1 cellular context compared by ENCODE assay signal in genomic region chr5:84378961-84379360, GRCh38.
TF ChIP-seq lines count a peak whose summit lies in the region.

No MANE protein-coding gene starts in this region.

TF ChIP-seq in IMR-90, 13 proteins besides CTCF, POLR2A, EP300 and RAD21 (continued from another document):
- TF ChIP-seq, protein P1, sequence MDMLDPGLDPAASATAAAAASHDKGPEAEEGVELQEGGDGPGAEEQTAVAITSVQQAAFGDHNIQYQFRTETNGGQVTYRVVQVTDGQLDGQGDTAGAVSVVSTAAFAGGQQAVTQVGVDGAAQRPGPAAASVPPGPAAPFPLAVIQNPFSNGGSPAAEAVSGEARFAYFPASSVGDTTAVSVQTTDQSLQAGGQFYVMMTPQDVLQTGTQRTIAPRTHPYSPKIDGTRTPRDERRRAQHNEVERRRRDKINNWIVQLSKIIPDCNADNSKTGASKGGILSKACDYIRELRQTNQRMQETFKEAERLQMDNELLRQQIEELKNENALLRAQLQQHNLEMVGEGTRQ (IDR thresholded peaks at IDR 0.05; ENCODE audit: low read depth, low read length): no peak
- TF ChIP-seq BHLHE40 (IDR thresholded peaks at IDR 0.05; ENCODE audit: low read depth, low read length): no peak
- no peak for TF ChIP-seq CHD1 (IDR thresholded peaks at IDR 0.05; ENCODE audit: low read depth, low read length)
- TF ChIP-seq MAZ (IDR thresholded peaks at IDR 0.05; ENCODE audit: borderline replicate concordance, low read depth, low read length): no peak
- TF ChIP-seq FOS (IDR thresholded peaks at IDR 0.05; ENCODE audit: low read depth, low read length): no peak
